ENCODE assay signal across 31 cellular contexts in genomic region chrX:18099745-18100144, GRCh38.
A peak's percentile ranks its signal among the peaks of the same experiment; 100 is the strongest.
DNase-seq lines count a peak whose midpoint lies in the region; ATAC-seq and TF ChIP-seq lines count a peak whose summit lies in the region.
"Had no signal": no experiment of that assay in that cellular context is flagged by ENCODE, and none has a peak within 500 bp of the region (broad histone marks: within the 10 kb centered on the region; RNA-seq: fewer than 3 reads in every experiment).

No MANE protein-coding gene starts in this region.

- no peak overlapping the region for H2AFZ ChIP-seq in smooth muscle cell (ENCODE audit: low read depth)
- H2AFZ ChIP-seq in mesenchymal stem cell (ENCODE audit: low read depth, low read length) = no peak overlapping the region
- H2AFZ ChIP-seq: parathyroid adenoma had no signal

- no peak overlapping the region for H3K23ac ChIP-seq in mesenchymal stem cell (ENCODE audit: low read length in 2 of 2)

- H3K18ac ChIP-seq in mesenchymal stem cell (ENCODE audit: low read depth in 1 of 2, low read length in 2 of 2) = no peak overlapping the region

- H2BK15ac ChIP-seq in mesenchymal stem cell (ENCODE audit: low read depth, poor library complexity, severe bottlenecking) = no peak overlapping the region

- H3K36me3 Mint-ChIP-seq in T-helper 17 cell (ENCODE audit: low read depth) = no peaks in the 10 kb centered on the region
- H3K36me3 Mint-ChIP-seq: activated CD4-positive, alpha-beta memory T cell treated with anti-CD3 and anti-CD28 coated beads for 36 hours had no signal

- no peak overlapping the region for H2BK5ac ChIP-seq in mesenchymal stem cell (ENCODE audit: low read depth, low read length, poor library complexity, severe bottlenecking)

- no peak overlapping the region for H3K27ac Mint-ChIP-seq in T-helper 17 cell
- H3K27ac Mint-ChIP-seq: activated CD4-positive, alpha-beta memory T cell treated with anti-CD3 and anti-CD28 coated beads for 36 hours; activated T-helper 1 cell treated with anti-CD3 and anti-CD28 coated beads, Interleukin-12 subunit alpha, Interleukin-12 subunit beta, Interleukin-2, Interleukin-4 antibody, amounts not matched to agents 30 ng/mL and 10 ng/mL and 1 ng/mL, durations not matched to agents 14 hours and 24 hours and 36 hours; dendritic cell treated with granulocyte-macrophage colony-stimulating factor and Interleukin-4, amounts not matched to agents 40 ng/mL and 50 ng/mL, for 4 days; T-helper 1 cell treated with Interleukin-12 subunit alpha and Interleukin-12 subunit beta and Interleukin-4 antibody, amounts not matched to agents 30 μg/mL and 1 μg/mL, for 36 hours had no signal

- H3K4me2 ChIP-seq in smooth muscle cell = no peak overlapping the region
- no peak overlapping the region for H3K4me2 ChIP-seq in mesenchymal stem cell (ENCODE audit: low read length, poor library complexity, severe bottlenecking)
- H3K4me2 ChIP-seq: SK-N-SH had no signal

- 58% methylated on average over 6 of the region's 6 CpGs for WGBS in smooth muscle cell (ENCODE audit: low lambda C conversion rate)
- 58% methylated on average over 2 of the region's 6 CpGs for WGBS in mesenchymal stem cell

- H4K8ac ChIP-seq in mesenchymal stem cell (ENCODE audit: low read length) = no peak overlapping the region

- DNase-seq in NCI-H748 (lab: John Stamatoyannopoulos, UW; ENCODE audit: unreplicated experiment) (peak; percentile 59), NCI-H748 treated with DMSO at 0.1 percent for 48 hours (lab: John Stamatoyannopoulos, UW) (no peak), NCI-H69 (lab: John Stamatoyannopoulos, UW) (peak; percentile 6), islet precursor cell (peak; percentile 69), smooth muscle cell (lab: John Stamatoyannopoulos, UW; ENCODE audit: unreplicated experiment) (no peak), mesenchymal stem cell (no peak), GM20000 (ENCODE audit: low spot score) (no peak), T-helper 17 cell (no peak)
- DNase-seq: activated CD4-positive, alpha-beta memory T cell treated with anti-CD3 and anti-CD28 coated beads for 36 hours; activated CD4-positive, CD25-positive, alpha-beta regulatory T cell treated with anti-CD3 and anti-CD28 coated beads, Interleukin-2, amount 50 U/mL, for 72 hours; activated naive CD4-positive, alpha-beta T cell treated with Interleukin-2 at 50 U/mL for 16 hours; foreskin fibroblast; heart right ventricle; Karpas-422; lower lobe of right lung; NCI-H1694; NCI-H446 treated with DMSO at 0.1 percent for 48 hours; NK-92 treated with Interleukin-12 subunit alpha and Interleukin-12 subunit beta, amount 100 ng/mL, for 24 hours; right cardiac atrium; SK-N-SH; stimulated activated CD4-positive, alpha-beta T cell treated with anti-CD3 and anti-CD28 coated beads, Interleukin-1b, Interleukin-23, amount 100 ng/mL, for 48 hours; stimulated activated naive CD8-positive, alpha-beta T cell treated with anti-CD3 and anti-CD28 coated beads, Interleukin-15, Interleukin-2, amounts not matched to agents 100 U/mL and 50 U/mL, for 24 hours had no signal

- H2BK12ac ChIP-seq in mesenchymal stem cell (ENCODE audit: low read length in 2 of 2) = no peak overlapping the region

- no peaks in the 10 kb centered on the region for H3K4me1 Mint-ChIP-seq in T-helper 17 cell
- H3K4me1 Mint-ChIP-seq: central memory CD8-positive, alpha-beta T cell had no signal

- no peak overlapping the region for H3K4ac ChIP-seq in mesenchymal stem cell (ENCODE audit: low read depth in 1 of 2, low read length in 2 of 2)

- H3K9ac ChIP-seq in smooth muscle cell (ENCODE audit: low read depth) (peak overlapping the region; percentile 10), mesenchymal stem cell (ENCODE audit: low read length) (no peak overlapping the region)
- H3K9ac ChIP-seq: parathyroid adenoma, SK-N-SH had no signal

- H3K4me3 ChIP-seq in smooth muscle cell = no peak overlapping the region
- no peak overlapping the region for H3K4me3 ChIP-seq in mesenchymal stem cell (ENCODE audit: insufficient read depth in 1 of 2, low read depth in 1 of 2, low read length in 2 of 2)
- H3K4me3 ChIP-seq: esophagus muscularis mucosa, HAP-1, heart right ventricle, lower lobe of right lung had no signal

- H3K4me3 Mint-ChIP-seq in T-helper 17 cell = no peak overlapping the region
- H3K4me3 Mint-ChIP-seq: activated CD4-positive, alpha-beta memory T cell treated with anti-CD3 and anti-CD28 coated beads for 36 hours; activated T-helper 1 cell treated with anti-CD3 and anti-CD28 coated beads, Interleukin-12 subunit alpha, Interleukin-12 subunit beta, Interleukin-2, Interleukin-4 antibody, amounts not matched to agents 30 ng/mL and 10 ng/mL and 1 ng/mL, durations not matched to agents 14 hours and 24 hours and 36 hours; central memory CD8-positive, alpha-beta T cell; dendritic cell treated with granulocyte-macrophage colony-stimulating factor and Interleukin-4, amounts not matched to agents 40 ng/mL and 50 ng/mL, for 4 days; T-helper 1 cell treated with Interleukin-12 subunit alpha and Interleukin-12 subunit beta and Interleukin-4 antibody, amounts not matched to agents 30 μg/mL and 1 μg/mL, for 36 hours had no signal

- H3K4me1 ChIP-seq in smooth muscle cell (ENCODE audit: low read depth) (peaks cover 7% of the 10 kb centered on the region), mesenchymal stem cell (ENCODE audit: control insufficient read depth, insufficient read depth, low read depth, low read length) (no peaks in the 10 kb centered on the region)
- H3K4me1 ChIP-seq: esophagus muscularis mucosa, HAP-1, lower lobe of right lung, parathyroid adenoma had no signal

- no peak overlapping the region for H3K14ac ChIP-seq in mesenchymal stem cell (ENCODE audit: low read length in 2 of 2)

- H3K79me1 ChIP-seq in mesenchymal stem cell (replicated peaks; ENCODE audit: low read length, poor library complexity, severe bottlenecking) = no peaks in the 10 kb centered on the region

- H3F3A ChIP-seq in smooth muscle cell (ENCODE audit: low read depth) = no peaks in the 10 kb centered on the region

- H3K79me2 ChIP-seq in smooth muscle cell (ENCODE audit: low read depth) = no peaks in the 10 kb centered on the region
- H3K79me2 ChIP-seq: parathyroid adenoma had no signal

- TF ChIP-seq CTCF in smooth muscle cell (IDR thresholded peaks at IDR 0.05; ENCODE audit: borderline replicate concordance, insufficient read depth, poor library complexity, severe bottlenecking) = no peak
- TF ChIP-seq CTCF in GM20000 (IDR thresholded peaks at IDR 0.05; ENCODE audit: extremely low read depth, missing control alignments) = no peak

- no peak overlapping the region for H2BK120ac ChIP-seq in mesenchymal stem cell (ENCODE audit: low read depth, low read length)

- H3K27me3 Mint-ChIP-seq in T-helper 17 cell = peaks cover 30% of the 10 kb centered on the region

- no peak for ATAC-seq in T-helper 17 cell
- ATAC-seq: heart right ventricle; HepG2; lower lobe of right lung; right cardiac atrium; Right ventricle myocardium inferior; stimulated activated naive CD8-positive, alpha-beta T cell treated with anti-CD3 and anti-CD28 coated beads, Interleukin-15, Interleukin-2, amounts not matched to agents 100 U/mL and 50 U/mL, for 24 hours had no signal

- H3K36me3 ChIP-seq in smooth muscle cell (ENCODE audit: low read depth) (no peaks in the 10 kb centered on the region), mesenchymal stem cell (ENCODE audit: control insufficient read depth in 1 of 2, insufficient read depth in 2 of 2, low read depth in 1 of 2, low read length in 2 of 2) (no peaks in the 10 kb centered on the region)
- H3K36me3 ChIP-seq: esophagus muscularis mucosa, HAP-1, heart right ventricle, lower lobe of right lung had no signal

- H3K9me3 ChIP-seq in smooth muscle cell (replicated peaks; ENCODE audit: low read depth) (peaks cover 3% of the 10 kb centered on the region), mesenchymal stem cell (ENCODE audit: control insufficient read depth, low read length) (peaks cover 4% of the 10 kb centered on the region), T-helper 17 cell (ENCODE audit: control insufficient read depth, low read length, poor library complexity, severe bottlenecking) (no peaks in the 10 kb centered on the region)
- H3K9me3 ChIP-seq: esophagus muscularis mucosa, HAP-1, heart right ventricle, lower lobe of right lung, SK-N-SH had no signal

- H3K27me3 ChIP-seq in smooth muscle cell (ENCODE audit: low read depth) (no peaks in the 10 kb centered on the region), mesenchymal stem cell (ENCODE audit: control insufficient read depth in 1 of 2, insufficient read depth in 1 of 2, low read length in 2 of 2) (peaks cover 8 to 17% of the 10 kb centered on the region in 2 experiments)

- H3K27ac ChIP-seq in smooth muscle cell (ENCODE audit: low read depth) (peak overlapping the region; percentile 74), mesenchymal stem cell (ENCODE audit: low read length, poor library complexity, severe bottlenecking) (no peak overlapping the region)
- H3K27ac ChIP-seq: esophagus muscularis mucosa, heart right ventricle, lower lobe of right lung, parathyroid adenoma had no signal

- H2AK5ac ChIP-seq in mesenchymal stem cell (ENCODE audit: low read length, severe bottlenecking) = no peak overlapping the region

- no peak overlapping the region for H4K91ac ChIP-seq in mesenchymal stem cell (ENCODE audit: low read length)

- no peaks in the 10 kb centered on the region for H4K20me1 ChIP-seq in smooth muscle cell (ENCODE audit: low read depth)

Comparison
In these comparisons a context has a peak if more than half of its experiments do, and no peak if none do; other contexts are left out.
1. DNase-seq: peak in NCI-H748 (single experiment), NCI-H69 (single experiment) and islet precursor cell (single experiment); none in NCI-H748 treated with DMSO at 0.1 percent for 48 hours (single experiment), smooth muscle cell (single experiment), mesenchymal stem cell (single experiment), GM20000 (single experiment) and T-helper 17 cell (0 of 3).